ENCODE assay signal across 9 cellular contexts in the genomic region with DNA sequence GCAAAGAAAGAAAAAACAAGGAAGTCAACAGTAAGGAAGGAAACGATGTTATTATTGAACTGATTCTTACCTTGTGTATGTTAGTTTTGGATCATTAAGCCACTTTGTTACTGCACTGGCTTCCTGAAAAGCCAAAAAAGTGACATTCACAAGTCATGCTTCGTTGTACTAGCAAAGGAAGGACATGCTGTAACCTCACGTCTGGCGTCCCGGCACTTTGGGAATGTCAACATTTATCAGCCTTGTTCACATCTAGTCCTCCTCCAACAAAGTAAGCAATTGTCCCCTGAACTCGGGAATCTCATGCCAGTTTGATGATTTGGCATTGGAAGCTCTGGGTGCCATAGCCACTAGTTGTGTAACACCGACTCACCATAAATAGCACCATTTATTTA. TPM values are rescaled to one million over a fixed set of nuclear protein-coding genes. Genes with fewer than 3 reads are reported as not detected.
A peak's percentile ranks its signal among the peaks of the same experiment; 100 is the strongest.
DNase-seq lines count a peak whose midpoint lies in the region; TF ChIP-seq lines count a peak whose summit lies in the region.
"Had no signal": no experiment of that assay in that cellular context is flagged by ENCODE, and none has a peak within 500 bp of the region (broad histone marks: within the 10 kb centered on the region; RNA-seq: fewer than 3 reads in every experiment).

No MANE protein-coding gene starts in this region.

- H3K36me3 ChIP-seq in SK-N-MC (ENCODE audit: insufficient read depth, low read length) (no peaks in the 10 kb centered on the region), skeletal muscle satellite cell (ENCODE audit: insufficient read depth, low read length) (no peaks in the 10 kb centered on the region)

- peaks cover 21% of the 10 kb centered on the region for H3K4me1 ChIP-seq in skeletal muscle satellite cell (ENCODE audit: control insufficient read depth, insufficient read depth, low read length)

- H3K9me3 ChIP-seq in SK-N-MC (ENCODE audit: low read depth, low read length) = no peaks in the 10 kb centered on the region
- no peaks in the 10 kb centered on the region for H3K9me3 ChIP-seq in skeletal muscle satellite cell (replicated peaks; ENCODE audit: low read length)

- no peak for TF ChIP-seq CTCF in fibroblast of mammary gland (conservative IDR thresholded peaks at IDR 0.05; ENCODE audit: control insufficient read depth, insufficient read depth, low read depth, low read length)

- H3K4me3 ChIP-seq in SK-N-MC = peak overlapping the region; percentile 84
- peak overlapping the region; percentile 93 for H3K4me3 ChIP-seq in fibroblast of mammary gland (ENCODE audit: control insufficient read depth, low read depth, low read length)
- peak overlapping the region; percentile 88 for H3K4me3 ChIP-seq in skeletal muscle satellite cell (ENCODE audit: low read length)

- no peaks in the 10 kb centered on the region for H3K27me3 ChIP-seq in skeletal muscle satellite cell (ENCODE audit: control insufficient read depth, insufficient read depth, low read length)

- peak overlapping the region; percentile 94 for H3K4me2 ChIP-seq in skeletal muscle satellite cell (ENCODE audit: low read length)

- H3K9ac ChIP-seq in SK-N-MC (ENCODE audit: insufficient read length) = peak overlapping the region; percentile 69
- peak overlapping the region; percentile 40 for H3K9ac ChIP-seq in skeletal muscle satellite cell (ENCODE audit: low read depth, low read length)

- no peak overlapping the region for H3K27ac ChIP-seq in SK-N-MC

- DNase-seq in HCEC 1CT (peak; percentile 20), SK-N-MC (ENCODE audit: low read depth, low spot score) (no peak), fibroblast of mammary gland (ENCODE audit: low read depth) (peak; percentile 13), NCI-H748 treated with DMSO at 0.1 percent for 48 hours (lab: John Stamatoyannopoulos, UW) (no peak), GM03348 (ENCODE audit: low spot score) (no peak), NCI-H510A treated with DMSO at 0.1 percent for 48 hours (lab: John Stamatoyannopoulos, UW) (no peak), inferior parietal cortex (ENCODE audit: extremely low spot score) (no peak)

RNA-seq across cellular contexts. Expression of a gene that starts 0.7 kb away (rescaled TPM):
- 10.6 and 10.7 TPM in 2 replicates for total RNA-seq in skeletal muscle satellite cell (2012; rRNA removed)

RNA-seq across cellular contexts. Expression of a gene that starts 18.6 kb away (rescaled TPM):
- total RNA-seq in skeletal muscle satellite cell (2012; rRNA removed) = not detected in 2 replicates
- total RNA-seq: frontal cortex had no signal

RNA-seq across cellular contexts. Expression of a gene that starts 27.3 kb away (rescaled TPM):
- not detected in 2 replicates for total RNA-seq in skeletal muscle satellite cell (2012; rRNA removed)
- total RNA-seq: frontal cortex had no signal

RNA-seq across cellular contexts. Expression of a gene that starts 53.0 kb away (rescaled TPM):
- not detected in 2 replicates for total RNA-seq in skeletal muscle satellite cell (2012; rRNA removed)
- total RNA-seq: frontal cortex had no signal

Comparison
In these comparisons a context has a peak if more than half of its experiments do, and no peak if none do; other contexts are left out.
1. DNase-seq: peak in HCEC 1CT (single experiment) and fibroblast of mammary gland (single experiment); none in SK-N-MC (single experiment), NCI-H748 treated with DMSO at 0.1 percent for 48 hours (single experiment), GM03348 (single experiment), NCI-H510A treated with DMSO at 0.1 percent for 48 hours (single experiment) and inferior parietal cortex (single experiment).
2. Peak in every context shown above with its lines, with median percentiles within 50 percentile points of each other: H3K4me3 ChIP-seq.